ENCODE assay signal across 9 cellular contexts in genomic region chr1:209335090-209335692, GRCh38.
DNase-seq lines count a peak whose midpoint lies in the region; ATAC-seq and TF ChIP-seq lines count a peak whose summit lies in the region.
"Had no signal": no experiment of that assay in that cellular context is flagged by ENCODE, and none has a peak within 500 bp of the region (broad histone marks: within the 10 kb centered on the region; RNA-seq: fewer than 3 reads in every experiment).

No MANE protein-coding gene starts in this region.

- H3K36me3 ChIP-seq in H7 (replicated peaks; ENCODE audit: control insufficient read depth, insufficient read depth, low read length) (no peaks in the 10 kb centered on the region), lower lobe of right lung (no peaks in the 10 kb centered on the region)

- TF ChIP-seq CTCF in LNCaP clone FGC (IDR thresholded peaks at IDR 0.05; ENCODE audit: control insufficient read depth, extremely low read depth, insufficient read depth) (peak; percentile 76), astrocyte of the spinal cord (IDR thresholded peaks at IDR 0.05; ENCODE audit: low read depth, low read length) (peak; percentile 90), lower lobe of right lung (IDR thresholded peaks at IDR 0.05) (peak; percentile 70)

- DNase-seq in AG08396 (ENCODE audit: low spot score) (peak; percentile 65), EH (ENCODE audit: low read depth) (peak; percentile 48), H7 (peak; percentile 62), LNCaP clone FGC (ENCODE audit: low read depth) (no peak), astrocyte of the spinal cord (ENCODE audit: low read depth, low spot score) (peak; percentile 34), lower lobe of right lung (no peak), NCI-H187 treated with DMSO at 0.1 percent for 48 hours (lab: John Stamatoyannopoulos, UW) (no peak), ureter (ENCODE audit: low spot score) (no peak)
- DNase-seq: left cardiac atrium had no signal

- H3K27me3 ChIP-seq in H7 (ENCODE audit: control insufficient read depth, insufficient read depth, low read length) = no peaks in the 10 kb centered on the region
- H3K27me3 ChIP-seq in lower lobe of right lung (ENCODE audit: low read depth) = no peaks in the 10 kb centered on the region

- no peak overlapping the region for H3K4me3 ChIP-seq in H7 (ENCODE audit: insufficient read depth, low read depth, low read length)
- H3K4me3 ChIP-seq in LNCaP clone FGC (ENCODE audit: low read depth, low read length) = no peak overlapping the region
- no peak overlapping the region for H3K4me3 ChIP-seq in astrocyte of the spinal cord (ENCODE audit: low read depth, low read length)
- H3K4me3 ChIP-seq in lower lobe of right lung = no peak overlapping the region

- intact Hi-C loops in lower lobe of right lung (cut with DNase I) = no loop called here

- no peaks in the 10 kb centered on the region for H3K9me3 ChIP-seq in lower lobe of right lung

- ATAC-seq in lower lobe of right lung = peak; percentile 59 to 65

- no peak overlapping the region for H3K27ac ChIP-seq in lower lobe of right lung

- H3K4me1 ChIP-seq in lower lobe of right lung = no peaks in the 10 kb centered on the region

- in situ Hi-C loops in astrocyte of the spinal cord (cut with HindIII; ENCODE audit: low sequenced_read_pairs) = no loop called here

Comparison
In these comparisons a context has a peak if more than half of its experiments do, and no peak if none do; other contexts are left out.
1. DNase-seq: peak in AG08396 (single experiment), EH (single experiment), H7 (single experiment) and astrocyte of the spinal cord (single experiment); none in LNCaP clone FGC (single experiment), lower lobe of right lung (single experiment), NCI-H187 treated with DMSO at 0.1 percent for 48 hours (single experiment) and ureter (single experiment).
2. Peak in every context shown above with its lines, with median percentiles within 50 percentile points of each other: CTCF ChIP-seq.